ENCODE assay signal across 1 cellular context in the genomic region with DNA sequence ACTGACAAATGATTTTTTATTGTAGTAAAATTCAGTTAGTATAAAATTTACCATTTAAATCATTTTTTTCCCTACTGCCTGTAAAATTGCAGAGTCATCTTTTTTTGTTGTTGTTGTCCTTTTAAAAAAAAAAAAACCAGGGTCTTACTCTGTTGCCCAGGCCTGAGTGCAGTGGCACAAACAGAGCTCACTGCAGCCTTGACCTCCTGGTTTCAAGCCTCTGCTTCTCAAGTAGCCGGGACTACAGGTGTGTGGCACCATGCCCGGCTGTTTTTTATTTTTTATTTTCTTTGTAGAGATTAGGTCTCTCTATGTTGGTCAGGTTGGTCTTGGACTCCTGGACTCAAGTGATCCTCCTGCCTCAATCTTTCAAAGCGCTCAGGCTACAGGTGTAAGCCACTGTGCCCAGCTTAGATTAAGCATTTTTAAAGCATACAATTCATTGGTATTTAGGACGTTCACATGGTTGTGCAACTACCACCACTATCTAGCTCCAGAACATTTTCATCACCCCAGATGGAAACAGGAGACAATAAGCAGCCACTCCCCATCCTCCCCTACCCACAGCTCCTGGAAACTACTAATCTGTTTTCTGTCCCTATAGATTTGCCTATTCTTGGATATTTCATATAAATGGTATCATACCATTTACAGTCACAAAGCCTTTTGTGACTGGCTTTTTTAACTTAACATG.
TF ChIP-seq lines count a peak whose summit lies in the region.

No MANE protein-coding gene starts in this region.

TF ChIP-seq in IMR-90, 13 proteins besides CTCF, POLR2A, EP300 and RAD21:
- TF ChIP-seq FOS (IDR thresholded peaks at IDR 0.05; ENCODE audit: low read depth, low read length) (no peak), CHD1 (IDR thresholded peaks at IDR 0.05; ENCODE audit: low read depth, low read length) (no peak), CEBPB (IDR thresholded peaks at IDR 0.05; ENCODE audit: low read depth, low read length) (peak; percentile 82), NFE2L2 (IDR thresholded peaks at IDR 0.05; ENCODE audit: low read depth, low read length) (peak; percentile 67), MAFK (IDR thresholded peaks at IDR 0.05; ENCODE audit: low read depth, low read length) (peak; percentile 95)
